ENCODE assay signal across 1 cellular context in genomic region chr4:118761387-118762016, GRCh38.
A peak's percentile ranks its signal among the peaks of the same experiment; 100 is the strongest.
TF ChIP-seq lines count a peak whose summit lies in the region.

No MANE protein-coding gene starts in this region.

TF ChIP-seq in SK-N-SH, 30 proteins besides CTCF, POLR2A, EP300 and RAD21 (continued from another document):
- TF ChIP-seq USF1 (IDR thresholded peaks at IDR 0.05; ENCODE audit: borderline replicate concordance, low read depth) (no peak), EZH2phosphoT487 (IDR thresholded peaks at IDR 0.05; ENCODE audit: borderline replicate concordance, low read depth) (no peak), NFIC (IDR thresholded peaks at IDR 0.05; ENCODE audit: borderline replicate concordance) (peak; percentile 37), TEAD4 (IDR thresholded peaks at IDR 0.05; ENCODE audit: borderline replicate concordance, insufficient read depth) (0 out of 2 replicates have a peak, but pooled peaks have one; percentile 11), TCF12 (IDR thresholded peaks at IDR 0.05) (0 out of 2 replicates have a peak, but pooled peaks have one; percentile 44)
- TF ChIP-seq, protein P1, sequence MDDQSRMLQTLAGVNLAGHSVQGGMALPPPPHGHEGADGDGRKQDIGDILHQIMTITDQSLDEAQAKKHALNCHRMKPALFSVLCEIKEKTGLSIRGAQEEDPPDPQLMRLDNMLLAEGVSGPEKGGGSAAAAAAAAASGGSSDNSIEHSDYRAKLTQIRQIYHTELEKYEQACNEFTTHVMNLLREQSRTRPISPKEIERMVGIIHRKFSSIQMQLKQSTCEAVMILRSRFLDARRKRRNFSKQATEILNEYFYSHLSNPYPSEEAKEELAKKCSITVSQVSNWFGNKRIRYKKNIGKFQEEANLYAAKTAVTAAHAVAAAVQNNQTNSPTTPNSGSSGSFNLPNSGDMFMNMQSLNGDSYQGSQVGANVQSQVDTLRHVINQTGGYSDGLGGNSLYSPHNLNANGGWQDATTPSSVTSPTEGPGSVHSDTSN (IDR thresholded peaks at IDR 0.05) = no peak
